Comparison of ENCODE assay signal across 5 cellular contexts in the genomic region with DNA sequence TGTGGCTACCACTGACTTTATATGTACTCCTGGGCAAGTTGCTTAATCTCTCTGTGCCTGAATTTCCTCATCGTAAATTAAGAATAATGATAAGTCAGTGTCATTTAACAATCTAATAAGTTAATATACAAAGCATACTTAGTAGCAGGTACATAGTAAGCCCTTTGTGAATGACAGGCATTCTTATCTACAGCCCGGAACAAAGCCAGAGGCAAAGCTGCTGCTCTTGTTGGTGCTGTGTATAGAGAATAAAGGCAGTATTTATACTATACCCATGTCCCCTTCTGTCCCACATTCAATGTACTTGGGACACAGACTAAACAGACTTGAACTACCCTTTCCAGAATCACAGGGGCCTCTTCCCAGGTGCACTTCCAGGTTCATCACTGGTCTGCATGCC.
"Had no signal": no experiment of that assay in that cellular context is flagged by ENCODE, and none has a peak within 500 bp of the region (broad histone marks: within the 10 kb centered on the region; RNA-seq: fewer than 3 reads in every experiment).

No MANE protein-coding gene starts in this region.

- H3K27ac ChIP-seq: HL-60 had no signal

- DNase-seq: IMR-90, KBM-7 had no signal

- ATAC-seq: HepG2, K562 had no signal

- H3K4me3 ChIP-seq: K562 had no signal
